Comparison of ENCODE assay signal across 13 cellular contexts in the genomic region with DNA sequence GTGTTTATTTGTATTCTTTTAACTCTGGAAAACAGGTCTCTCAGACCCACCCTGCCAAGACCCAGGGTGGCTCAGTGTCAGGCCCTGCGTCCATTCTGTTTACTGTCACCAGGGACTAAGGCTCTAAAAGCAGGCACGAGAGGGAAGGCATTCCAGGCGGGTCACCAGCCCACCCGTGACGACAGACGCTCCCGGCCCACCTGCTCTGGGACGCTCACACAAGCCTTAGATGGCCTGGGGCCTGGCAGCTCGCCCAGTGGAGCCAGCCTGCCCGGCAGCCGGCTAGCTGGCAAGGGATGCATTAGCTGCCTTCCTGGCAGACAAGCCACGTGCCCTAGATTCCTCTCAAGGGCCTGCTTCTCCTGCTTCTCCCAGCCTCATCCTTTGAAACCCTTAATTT. TPM values are rescaled to one million over a fixed set of nuclear protein-coding genes. Genes with fewer than 3 reads are reported as not detected.
DNase-seq lines count a peak whose midpoint lies in the region; ATAC-seq and TF ChIP-seq lines count a peak whose summit lies in the region.
"Had no signal": no experiment of that assay in that cellular context is flagged by ENCODE, and none has a peak within 500 bp of the region (broad histone marks: within the 10 kb centered on the region; RNA-seq: fewer than 3 reads in every experiment).

No MANE protein-coding gene starts in this region.

- H3K4me3 Mint-ChIP-seq in MCF 10A (ENCODE audit: unreplicated experiment), result no peak overlapping the region
- H3K4me3 Mint-ChIP-seq in natural killer cell, result no peak overlapping the region
- H3K4me3 Mint-ChIP-seq: nephron had no signal

- no peak for TF ChIP-seq EP300 in esophagus muscularis mucosa (IDR thresholded peaks at IDR 0.05)

- no peak overlapping the region for H3K4me2 ChIP-seq in mammary epithelial cell (ENCODE audit: insufficient read depth, low read depth, low read length)
- H3K4me2 ChIP-seq: A549 had no signal

- no TSS peak for BruUV-seq in mammary epithelial cell (replicated peaks; lab: Mats Ljungman, UMichigan)
- no TSS peak for BruUV-seq in MCF 10A (replicated peaks; lab: Mats Ljungman, UMichigan)

- H3K27ac ChIP-seq in mammary epithelial cell (ENCODE audit: insufficient read depth, low read depth, low read length), result no peak overlapping the region
- H3K27ac ChIP-seq in spleen, result no peak overlapping the region
- H3K27ac ChIP-seq in esophagus muscularis mucosa (replicated peaks in 1 of 4), result no peak overlapping the region
- H3K27ac ChIP-seq: A549, epithelial cell of prostate had no signal

- ATAC-seq in natural killer cell, result no peak
- ATAC-seq: A549 had no signal

- POLR2A ChIA-PET in MCF 10A (lab: Yijun Ruan, JAX), result interaction anchor here (1.3 to 1.5 kb wide), 3 partner anchors 9 to 728 kb away, joined by 3 to 6 read pairs (median 5); partner anchors contain the start of gene NUAK1

- no peak overlapping the region for H3K4me3 ChIP-seq in mammary epithelial cell (replicated peaks in 1 of 3; ENCODE audit: insufficient read depth in 1 of 3, low read depth in 2 of 3, low read length in 3 of 3)
- H3K4me3 ChIP-seq in spleen, result no peak overlapping the region
- H3K4me3 ChIP-seq in esophagus muscularis mucosa, result no peak overlapping the region
- H3K4me3 ChIP-seq: A549 had no signal

- WGBS in mammary epithelial cell (ENCODE audit: low coverage, missing lambda C conversion rate), result 43% methylated on average over 12 of the region's 12 CpGs
- 84 to 93% (median 87%) methylated on average over 11 to 12 of the region's 12 CpGs for WGBS in spleen, 5 donors
- 74% methylated on average over 8 of the region's 12 CpGs for WGBS in esophagus muscularis mucosa

- no peak for DNase-seq in mammary epithelial cell
- no peak for DNase-seq in MCF 10A (ENCODE audit: unreplicated experiment)
- DNase-seq in cerebellar nuclear complex (lab: John Stamatoyannopoulos, UW), result peak; percentile 70 to 76
- peak; percentile 79 for DNase-seq in midbrain (lab: John Stamatoyannopoulos, UW)
- DNase-seq in spleen, result no peak
- DNase-seq in esophagus muscularis mucosa (ENCODE audit: extremely low spot score), result no peak
- DNase-seq in GM10266 (ENCODE audit: extremely low spot score), result no peak
- no peak for DNase-seq in natural killer cell
- DNase-seq: stimulated activated CD4-positive, alpha-beta T cell treated with anti-CD3 and anti-CD28 coated beads, Interleukin-2, amount 100 ng/mL, for 24 hours; stimulated activated naive CD4-positive, alpha-beta T cell had no signal

- no peaks in the 10 kb centered on the region for H3K4me1 ChIP-seq in mammary epithelial cell (ENCODE audit: insufficient read depth, low read length)
- no peaks in the 10 kb centered on the region for H3K4me1 ChIP-seq in spleen
- H3K4me1 ChIP-seq in esophagus muscularis mucosa, result peaks cover 7 to 31% (median 15%) of the 10 kb centered on the region in 4 donors

- no peak for TF ChIP-seq POLR2A in spleen (IDR thresholded peaks at IDR 0.05)
- TF ChIP-seq POLR2A in esophagus muscularis mucosa (IDR thresholded peaks at IDR 0.05; ENCODE audit: low read depth), result no peak

- H2AFZ ChIP-seq in mammary epithelial cell (ENCODE audit: low read depth, low read length), result peak overlapping the region; percentile 33

- H3K27me3 Mint-ChIP-seq in MCF 10A (ENCODE audit: insufficient read depth, unreplicated experiment) (no peaks in the 10 kb centered on the region), natural killer cell (ENCODE audit: low read depth in 2 of 2) (peaks cover 19 to 38% of the 10 kb centered on the region in 2 donors)

- CTCF ChIA-PET in mammary epithelial cell (lab: Charles Lee; ENCODE audit: low non-redundant PET), result interaction anchor here (0.7 kb wide), 1 partner anchor 11 kb away, joined by 8 read pairs; no protein-coding TSS in a partner anchor
- CTCF ChIA-PET in MCF 10A (lab: Yijun Ruan, JAX), result interaction anchor here (0.6 to 4.3 kb wide), 20 partner anchors 9 to 737 kb away, joined by 3 to 46 read pairs (median 5); partner anchors contain the start of gene NUAK1

- H3K36me3 Mint-ChIP-seq in MCF 10A (ENCODE audit: insufficient read depth, unreplicated experiment) (no peaks in the 10 kb centered on the region), natural killer cell (no peaks in the 10 kb centered on the region)

- intact Hi-C loops in mammary epithelial cell (cut with micrococcal nuclease), result no loop called here
- intact Hi-C loops in MCF 10A (cut with micrococcal nuclease), result no loop called here
- intact Hi-C loops in spleen (cut with DNase I; ENCODE audit: low total_unique reads), result no loop called here
- intact Hi-C loops in esophagus muscularis mucosa (cut with DNase I), result no loop called here
- intact Hi-C loops in natural killer cell (cut with micrococcal nuclease), result no loop called here

- dilution Hi-C loops in mammary epithelial cell (cut with HindIII; ENCODE audit: low sequenced_read_pairs), result no loop called here

- H3K79me2 ChIP-seq in mammary epithelial cell (ENCODE audit: insufficient read depth, low read length), result no peaks in the 10 kb centered on the region

- no peaks in the 10 kb centered on the region for H3K9me3 Mint-ChIP-seq in MCF 10A (ENCODE audit: unreplicated experiment)
- no peaks in the 10 kb centered on the region for H3K9me3 Mint-ChIP-seq in natural killer cell
- H3K9me3 Mint-ChIP-seq: nephron had no signal

- H3K36me3 ChIP-seq in mammary epithelial cell (ENCODE audit: insufficient read depth, low read length) (no peaks in the 10 kb centered on the region), spleen (no peaks in the 10 kb centered on the region), esophagus muscularis mucosa (no peaks in the 10 kb centered on the region)

- TF ChIP-seq CTCF in mammary epithelial cell (conservative IDR thresholded peaks at IDR 0.05 in 1 of 2, IDR thresholded peaks at IDR 0.05 in 1 of 2; ENCODE audit: extremely low read depth in 1 of 2, insufficient read depth in 1 of 2, low read depth in 1 of 2, low read length in 2 of 2) (no peak), MCF 10A (IDR thresholded peaks at IDR 0.05; ENCODE audit: unreplicated experiment) (no peak), spleen (IDR thresholded peaks at IDR 0.05 in 8 of 11, conservative IDR thresholded peaks at IDR 0.05 in 3 of 11) (no peak), esophagus muscularis mucosa (IDR thresholded peaks at IDR 0.05) (no peak), GM10266 (IDR thresholded peaks at IDR 0.05; ENCODE audit: control insufficient read depth, insufficient read depth, low read depth, missing control alignments) (no peak), natural killer cell (IDR thresholded peaks at IDR 0.05) (no peak)

- H3K9ac ChIP-seq in mammary epithelial cell (ENCODE audit: insufficient read depth, low read length), result no peak overlapping the region

- in situ Hi-C loops in mammary epithelial cell (cut with MboI; ENCODE audit: low sequenced_read_pairs in 2 of 2), result loop anchor here in 1 of 2 donors (10.0 kb wide), 1 partner anchor 373 kb away; no protein-coding TSS in a partner anchor

- H3K27me3 ChIP-seq in mammary epithelial cell (ENCODE audit: insufficient read depth, low read length), result no peaks in the 10 kb centered on the region
- peaks cover 0 to 47% (median 0%) of the 10 kb centered on the region in 7 donors for H3K27me3 ChIP-seq in spleen (replicated peaks in 1 of 7)
- no peaks in the 10 kb centered on the region for H3K27me3 ChIP-seq in esophagus muscularis mucosa

- no peaks in the 10 kb centered on the region for H3K4me1 Mint-ChIP-seq in MCF 10A (ENCODE audit: insufficient read depth, unreplicated experiment)
- H3K4me1 Mint-ChIP-seq in natural killer cell, result no peaks in the 10 kb centered on the region

- no peaks in the 10 kb centered on the region for H4K20me1 ChIP-seq in mammary epithelial cell (ENCODE audit: insufficient read depth, low read length)

- H3K9me3 ChIP-seq in mammary epithelial cell (replicated peaks; ENCODE audit: insufficient read depth, low read length), result no peaks in the 10 kb centered on the region
- H3K9me3 ChIP-seq in spleen, result no peaks in the 10 kb centered on the region
- no peaks in the 10 kb centered on the region for H3K9me3 ChIP-seq in esophagus muscularis mucosa
- H3K9me3 ChIP-seq: A549 had no signal

- H3K27ac Mint-ChIP-seq in MCF 10A (ENCODE audit: low read depth, unreplicated experiment) (no peak overlapping the region), natural killer cell (no peak overlapping the region)
- H3K27ac Mint-ChIP-seq: nephron had no signal

RNA-seq across cellular contexts. Expression of gene NUAK1, which starts 9.2 kb away (rescaled TPM):
- total RNA-seq in mammary epithelial cell (10 to 100 TPM; 12.5 to 39.8 TPM), MCF 10A (2022) (2.6 and 3.4 TPM in 2 replicates), spleen (1 to 10 TPM in 6 of 7 donors, under 1 TPM in 1; 0.93 to 3.3 (median 1.5) TPM), esophagus muscularis mucosa (10 to 100 TPM in 2 of 4 donors, 1 to 10 TPM in 2; 7.1 to 19.8 (median 10.7) TPM), natural killer cell (10 to 100 TPM in 1 of 3 donors, 1 to 10 TPM in 2; 1.4 to 10.9 (median 3.4) TPM)
- polyA plus RNA-seq in mammary epithelial cell (7.4 TPM), spleen (under 1 TPM; 0.20 to 0.67 (median 0.59) TPM)
- 21.2 TPM for polyA minus RNA-seq in mammary epithelial cell

Comparison
In these comparisons a context has a peak if more than half of its experiments do, and no peak if none do; other contexts are left out.
1. DNase-seq: peak in cerebellar nuclear complex (2 of 2) and midbrain (single experiment); none in mammary epithelial cell (single experiment), MCF 10A (single experiment), spleen (single experiment), esophagus muscularis mucosa (single experiment), GM10266 (single experiment) and natural killer cell (single experiment).